1 cellular context compared by ENCODE assay signal in the genomic region with DNA sequence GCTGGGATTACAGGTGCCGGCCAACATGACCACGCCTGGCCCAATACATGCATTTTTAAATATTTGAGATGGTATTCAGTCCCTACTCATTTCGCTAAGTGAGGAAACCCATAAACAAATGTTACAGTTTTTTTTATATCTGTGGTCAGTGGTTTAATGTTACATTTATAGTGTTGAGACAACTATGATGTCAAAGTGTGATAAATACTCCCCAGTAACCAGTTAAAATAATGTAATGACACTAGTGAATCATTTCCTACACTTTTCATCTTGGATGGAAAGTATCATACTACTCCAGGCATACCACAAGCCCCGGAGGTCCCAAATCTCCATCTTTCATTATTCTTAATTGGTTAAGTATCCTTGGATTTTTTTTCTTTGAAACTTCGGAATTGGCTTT.
TF ChIP-seq lines count a peak whose summit lies in the region.

No MANE protein-coding gene starts in this region.

TF ChIP-seq in HEK293, 187 proteins besides CTCF, POLR2A, EP300 and RAD21 (continued from another document and continues in another):
- no peak for TF ChIP-seq ZNF645 (tag by site-specific recombination; IDR thresholded peaks at IDR 0.05)
- no peak for TF ChIP-seq ZBTB11 (tag by site-specific recombination; conservative IDR thresholded peaks at IDR 0.05; ENCODE audit: low read depth)
- TF ChIP-seq ZNF701 (tag by site-specific recombination; IDR thresholded peaks at IDR 0.05): no peak
- TF ChIP-seq ZNF433 (tag by site-specific recombination; IDR thresholded peaks at IDR 0.05; ENCODE audit: low read depth): no peak
- no peak for TF ChIP-seq ZNF202 (tag by site-specific recombination; IDR thresholded peaks at IDR 0.05; ENCODE audit: borderline replicate concordance)
- no peak for TF ChIP-seq ZNF350 (tag by site-specific recombination; IDR thresholded peaks at IDR 0.05)
- TF ChIP-seq, protein P1, sequence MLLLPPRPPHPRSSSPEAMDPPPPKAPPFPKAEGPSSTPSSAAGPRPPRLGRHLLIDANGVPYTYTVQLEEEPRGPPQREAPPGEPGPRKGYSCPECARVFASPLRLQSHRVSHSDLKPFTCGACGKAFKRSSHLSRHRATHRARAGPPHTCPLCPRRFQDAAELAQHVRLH (tag by site-specific recombination; IDR thresholded peaks at IDR 0.05): peak; percentile 49; the same call in 1 of the 2 replicates
- no peak for TF ChIP-seq ZBTB8A (tag by site-specific recombination; IDR thresholded peaks at IDR 0.05)
- TF ChIP-seq, protein P2, sequence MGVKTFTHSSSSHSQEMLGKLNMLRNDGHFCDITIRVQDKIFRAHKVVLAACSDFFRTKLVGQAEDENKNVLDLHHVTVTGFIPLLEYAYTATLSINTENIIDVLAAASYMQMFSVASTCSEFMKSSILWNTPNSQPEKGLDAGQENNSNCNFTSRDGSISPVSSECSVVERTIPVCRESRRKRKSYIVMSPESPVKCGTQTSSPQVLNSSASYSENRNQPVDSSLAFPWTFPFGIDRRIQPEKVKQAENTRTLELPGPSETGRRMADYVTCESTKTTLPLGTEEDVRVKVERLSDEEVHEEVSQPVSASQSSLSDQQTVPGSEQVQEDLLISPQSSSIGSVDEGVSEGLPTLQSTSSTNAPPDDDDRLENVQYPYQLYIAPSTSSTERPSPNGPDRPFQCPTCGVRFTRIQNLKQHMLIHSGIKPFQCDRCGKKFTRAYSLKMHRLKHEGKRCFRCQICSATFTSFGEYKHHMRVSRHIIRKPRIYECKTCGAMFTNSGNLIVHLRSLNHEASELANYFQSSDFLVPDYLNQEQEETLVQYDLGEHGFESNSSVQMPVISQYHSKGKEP (tag by site-specific recombination; IDR thresholded peaks at IDR 0.05): peak; percentile 66; the same call in 1 of the 2 replicates
- no peak for TF ChIP-seq BCL11B (tag by site-specific recombination; IDR thresholded peaks at IDR 0.05; ENCODE audit: low read depth)
- no peak for TF ChIP-seq ZNF560 (tag by site-specific recombination; IDR thresholded peaks at IDR 0.05; ENCODE audit: borderline replicate concordance)
- TF ChIP-seq MEIS1 (CRISPR knock-in tag; IDR thresholded peaks at IDR 0.05; ENCODE audit: borderline replicate concordance): no peak
- TF ChIP-seq, protein P3, sequence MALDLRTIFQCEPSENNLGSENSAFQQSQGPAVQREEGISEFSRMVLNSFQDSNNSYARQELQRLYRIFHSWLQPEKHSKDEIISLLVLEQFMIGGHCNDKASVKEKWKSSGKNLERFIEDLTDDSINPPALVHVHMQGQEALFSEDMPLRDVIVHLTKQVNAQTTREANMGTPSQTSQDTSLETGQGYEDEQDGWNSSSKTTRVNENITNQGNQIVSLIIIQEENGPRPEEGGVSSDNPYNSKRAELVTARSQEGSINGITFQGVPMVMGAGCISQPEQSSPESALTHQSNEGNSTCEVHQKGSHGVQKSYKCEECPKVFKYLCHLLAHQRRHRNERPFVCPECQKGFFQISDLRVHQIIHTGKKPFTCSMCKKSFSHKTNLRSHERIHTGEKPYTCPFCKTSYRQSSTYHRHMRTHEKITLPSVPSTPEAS (tag by site-specific recombination; IDR thresholded peaks at IDR 0.05): no peak
- TF ChIP-seq ZNF10 (tag by site-specific recombination; IDR thresholded peaks at IDR 0.05): peak; percentile 46; the same call in 1 of the 2 replicates
- TF ChIP-seq ZNF133 (tag by site-specific recombination; IDR thresholded peaks at IDR 0.05): no peak
- TF ChIP-seq TCF7L2 (IDR thresholded peaks at IDR 0.05; ENCODE audit: borderline replicate concordance, low read depth, low read length): no peak
- TF ChIP-seq ZNF416 (tag by site-specific recombination; IDR thresholded peaks at IDR 0.05): no peak
- no peak for TF ChIP-seq ZNF530 (tag by site-specific recombination; IDR thresholded peaks at IDR 0.05; ENCODE audit: low read depth)
- TF ChIP-seq, protein P4, sequence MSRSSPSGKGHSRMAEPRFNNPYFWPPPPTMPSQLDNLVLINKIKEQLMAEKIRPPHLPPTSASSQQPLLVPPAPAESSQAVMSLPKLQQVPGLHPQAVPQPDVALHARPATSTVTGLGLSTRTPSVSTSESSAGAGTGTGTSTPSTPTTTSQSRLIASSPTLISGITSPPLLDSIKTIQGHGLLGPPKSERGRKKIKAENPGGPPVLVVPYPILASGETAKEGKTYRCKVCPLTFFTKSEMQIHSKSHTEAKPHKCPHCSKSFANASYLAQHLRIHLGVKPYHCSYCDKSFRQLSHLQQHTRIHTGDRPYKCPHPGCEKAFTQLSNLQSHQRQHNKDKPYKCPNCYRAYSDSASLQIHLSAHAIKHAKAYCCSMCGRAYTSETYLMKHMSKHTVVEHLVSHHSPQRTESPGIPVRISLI (tag by site-specific recombination; IDR thresholded peaks at IDR 0.05): peak; percentile 92
- TF ChIP-seq INSM2 (tag by site-specific recombination; IDR thresholded peaks at IDR 0.05): peak; percentile 83
- TF ChIP-seq GLI2 (tag by site-specific recombination; IDR thresholded peaks at IDR 0.05; ENCODE audit: borderline replicate concordance, low read depth): 0 out of 2 replicates have a peak, but pooled peaks have one; percentile 77
- TF ChIP-seq ZNF248 (tag by site-specific recombination; IDR thresholded peaks at IDR 0.05): no peak
- TF ChIP-seq ZNF629 (tag by site-specific recombination; IDR thresholded peaks at IDR 0.05): peak; percentile 84
- TF ChIP-seq ZNF776 (tag by site-specific recombination; IDR thresholded peaks at IDR 0.05; ENCODE audit: borderline replicate concordance): no peak
- TF ChIP-seq ZNF19 (tag by site-specific recombination; IDR thresholded peaks at IDR 0.05; ENCODE audit: low read depth): no peak
- no peak for TF ChIP-seq ZNF654 (tag by site-specific recombination; IDR thresholded peaks at IDR 0.05; ENCODE audit: low read depth)
- TF ChIP-seq ZNF157 (tag by site-specific recombination; IDR thresholded peaks at IDR 0.05): no peak
- TF ChIP-seq ZNF843 (tag by site-specific recombination; IDR thresholded peaks at IDR 0.05): peak; percentile 93
- TF ChIP-seq HOXC10 (CRISPR knock-in tag; IDR thresholded peaks at IDR 0.05): no peak
- TF ChIP-seq ZEB2 (tag by site-specific recombination; IDR thresholded peaks at IDR 0.05): peak; percentile 92
- TF ChIP-seq PRDM10 (tag by site-specific recombination; IDR thresholded peaks at IDR 0.05): no peak
- TF ChIP-seq ZNF354C (tag by site-specific recombination; IDR thresholded peaks at IDR 0.05; ENCODE audit: borderline replicate concordance, low read depth): no peak
- TF ChIP-seq, protein P5, sequence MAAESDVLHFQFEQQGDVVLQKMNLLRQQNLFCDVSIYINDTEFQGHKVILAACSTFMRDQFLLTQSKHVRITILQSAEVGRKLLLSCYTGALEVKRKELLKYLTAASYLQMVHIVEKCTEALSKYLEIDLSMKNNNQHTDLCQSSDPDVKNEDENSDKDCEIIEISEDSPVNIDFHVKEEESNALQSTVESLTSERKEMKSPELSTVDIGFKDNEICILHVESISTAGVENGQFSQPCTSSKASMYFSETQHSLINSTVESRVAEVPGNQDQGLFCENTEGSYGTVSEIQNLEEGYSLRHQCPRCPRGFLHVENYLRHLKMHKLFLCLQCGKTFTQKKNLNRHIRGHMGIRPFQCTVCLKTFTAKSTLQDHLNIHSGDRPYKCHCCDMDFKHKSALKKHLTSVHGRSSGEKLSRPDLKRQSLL (tag by site-specific recombination; IDR thresholded peaks at IDR 0.05): no peak
- TF ChIP-seq IKZF3 (tag by site-specific recombination; IDR thresholded peaks at IDR 0.05): peak; percentile 81
- peak; percentile 40; the same call in 1 of the 2 replicates for TF ChIP-seq ZSCAN30 (tag by site-specific recombination; IDR thresholded peaks at IDR 0.05)
- no peak for TF ChIP-seq SCRT1 (tag by site-specific recombination; IDR thresholded peaks at IDR 0.05; ENCODE audit: borderline replicate concordance)
- TF ChIP-seq KLF7 (tag by site-specific recombination; IDR thresholded peaks at IDR 0.05; ENCODE audit: borderline replicate concordance): no peak
- peak; percentile 60; the same call in 1 of the 2 replicates for TF ChIP-seq ZBTB1 (tag by site-specific recombination; IDR thresholded peaks at IDR 0.05)
- TF ChIP-seq ZBTB17 (tag by site-specific recombination; IDR thresholded peaks at IDR 0.05): peak; percentile 36; the same call in 1 of the 2 replicates
- TF ChIP-seq, protein P6, sequence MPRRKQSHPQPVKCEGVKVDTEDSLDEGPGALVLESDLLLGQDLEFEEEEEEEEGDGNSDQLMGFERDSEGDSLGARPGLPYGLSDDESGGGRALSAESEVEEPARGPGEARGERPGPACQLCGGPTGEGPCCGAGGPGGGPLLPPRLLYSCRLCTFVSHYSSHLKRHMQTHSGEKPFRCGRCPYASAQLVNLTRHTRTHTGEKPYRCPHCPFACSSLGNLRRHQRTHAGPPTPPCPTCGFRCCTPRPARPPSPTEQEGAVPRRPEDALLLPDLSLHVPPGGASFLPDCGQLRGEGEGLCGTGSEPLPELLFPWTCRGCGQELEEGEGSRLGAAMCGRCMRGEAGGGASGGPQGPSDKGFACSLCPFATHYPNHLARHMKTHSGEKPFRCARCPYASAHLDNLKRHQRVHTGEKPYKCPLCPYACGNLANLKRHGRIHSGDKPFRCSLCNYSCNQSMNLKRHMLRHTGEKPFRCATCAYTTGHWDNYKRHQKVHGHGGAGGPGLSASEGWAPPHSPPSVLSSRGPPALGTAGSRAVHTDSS (tag by site-specific recombination; IDR thresholded peaks at IDR 0.05): no peak
